27 cellular contexts compared by ENCODE assay signal in genomic region chr17:19686400-19687090, GRCh38. TPM values are rescaled to one million over a fixed set of nuclear protein-coding genes. Genes with fewer than 3 reads are reported as not detected.
"Had no signal": no experiment of that assay in that cellular context is flagged by ENCODE, and none has a peak within 500 bp of the region (broad histone marks: within the 10 kb centered on the region; RNA-seq: fewer than 3 reads in every experiment).

No MANE protein-coding gene starts in this region.

- H3K4me3 Mint-ChIP-seq: activated CD4-positive, alpha-beta memory T cell treated with anti-CD3 and anti-CD28 coated beads, Interleukin-2, amount 10 ng/mL, durations not matched to agents 7 days and 5 days; activated CD4-positive, alpha-beta T cell treated with anti-CD3 and anti-CD28 coated beads for 36 hours; activated naive CD8-positive, alpha-beta T cell treated with anti-CD3 and anti-CD28 coated beads, Interleukin-2, amount 10 ng/mL, durations not matched to agents 7 days and 5 days had no signal

- H3K27ac ChIP-seq: brain microvascular endothelial cell, cardiac muscle cell, KMS-11, SJCRH30, VCaP had no signal

- ATAC-seq: activated CD4-positive, alpha-beta T cell treated with anti-CD3 and anti-CD28 coated beads for 36 hours; Panc1 had no signal

- H3K4me3 ChIP-seq: cardiac muscle cell, SJCRH30 had no signal

- H3K27ac Mint-ChIP-seq: activated CD4-positive, alpha-beta memory T cell treated with anti-CD3 and anti-CD28 coated beads, Interleukin-2, amount 10 ng/mL, durations not matched to agents 7 days and 5 days; activated CD4-positive, alpha-beta T cell treated with anti-CD3 and anti-CD28 coated beads for 36 hours; activated naive CD8-positive, alpha-beta T cell treated with anti-CD3 and anti-CD28 coated beads, Interleukin-2, amount 10 ng/mL, durations not matched to agents 7 days and 5 days had no signal

- H3K27me3 Mint-ChIP-seq: activated CD4-positive, alpha-beta memory T cell treated with anti-CD3 and anti-CD28 coated beads, Interleukin-2, amount 10 ng/mL, durations not matched to agents 7 days and 5 days; activated CD4-positive, alpha-beta T cell treated with anti-CD3 and anti-CD28 coated beads for 36 hours had no signal

- H3K9me3 ChIP-seq: SJCRH30, SK-N-SH had no signal

- H3K4me1 Mint-ChIP-seq: activated CD4-positive, alpha-beta memory T cell treated with anti-CD3 and anti-CD28 coated beads, Interleukin-2, amount 10 ng/mL, durations not matched to agents 7 days and 5 days; activated CD4-positive, alpha-beta T cell treated with anti-CD3 and anti-CD28 coated beads for 36 hours; activated naive CD8-positive, alpha-beta T cell treated with anti-CD3 and anti-CD28 coated beads, Interleukin-2, amount 10 ng/mL, durations not matched to agents 7 days and 5 days had no signal

- DNase-seq: activated CD4-positive, alpha-beta memory T cell treated with anti-CD3 and anti-CD28 coated beads, Interleukin-2, amount 10 ng/mL, durations not matched to agents 7 days and 5 days; activated CD4-positive, alpha-beta T cell treated with anti-CD3 and anti-CD28 coated beads for 36 hours; activated CD4-positive, alpha-beta T cell treated with anti-CD3 and anti-CD28 coated beads, Interleukin-2, amount 50 U/mL, for 1 hour; activated CD4-positive, CD25-positive, alpha-beta regulatory T cell; activated CD8-positive, alpha-beta memory T cell treated with anti-CD3 and anti-CD28 coated beads, Interleukin-2, amount 50 U/mL, for 4 hours; activated naive CD4-positive, alpha-beta T cell treated with anti-CD3 and anti-CD28 coated beads, Interleukin-2, amount 50 U/mL, for 16 hours; activated naive CD8-positive, alpha-beta T cell treated with anti-CD3 and anti-CD28 coated beads, Interleukin-2, amount 10 ng/mL, durations not matched to agents 7 days and 5 days; activated T-cell treated with anti-CD3 and anti-CD28 coated beads, Interleukin-2, amount 50 U/mL, for 1 hour; amygdala; brain microvascular endothelial cell; NCI-H1092; NCI-H1417 treated with DMSO at 0.1 percent for 48 hours; NCI-H1694 treated with DMSO at 0.1 percent for 48 hours; NCI-H2081; NCI-H446; NCI-H524; Right ventricle myocardium superior; RPMI8226; SJCRH30; SK-N-SH; T-helper 1 cell had no signal

- H3K9ac ChIP-seq: KMS-11, SK-N-SH had no signal

- H3K4me2 ChIP-seq: KMS-11, SK-N-SH had no signal

- H3K9me3 Mint-ChIP-seq: activated CD4-positive, alpha-beta memory T cell treated with anti-CD3 and anti-CD28 coated beads, Interleukin-2, amount 10 ng/mL, durations not matched to agents 7 days and 5 days; activated naive CD8-positive, alpha-beta T cell treated with anti-CD3 and anti-CD28 coated beads, Interleukin-2, amount 10 ng/mL, durations not matched to agents 7 days and 5 days had no signal

- H3K36me3 ChIP-seq: brain microvascular endothelial cell, cardiac muscle cell, SJCRH30 had no signal

- H3K27me3 ChIP-seq: brain microvascular endothelial cell, cardiac muscle cell, SJCRH30 had no signal

- H3K36me3 Mint-ChIP-seq: activated naive CD8-positive, alpha-beta T cell treated with anti-CD3 and anti-CD28 coated beads, Interleukin-2, amount 10 ng/mL, durations not matched to agents 7 days and 5 days had no signal

RNA-seq across cellular contexts. Expression of gene SLC47A2, which starts 29.8 kb away (rescaled TPM):
- total RNA-seq: activated CD4-positive, alpha-beta memory T cell treated with anti-CD3 and anti-CD28 coated beads, Interleukin-2, amount 10 ng/mL, durations not matched to agents 7 days and 5 days; activated CD4-positive, alpha-beta T cell treated with anti-CD3 and anti-CD28 coated beads for 36 hours; activated naive CD8-positive, alpha-beta T cell treated with anti-CD3 and anti-CD28 coated beads, Interleukin-2, amount 10 ng/mL, durations not matched to agents 7 days and 5 days; OCI-LY7; Right ventricle myocardium superior; SJCRH30; T-helper 2 cell treated with Interferon-gamma antibody and Interleukin-4, amounts not matched to agents 100 ng/mL and 5 ng/mL, for 36 hours had no signal
- polyA plus RNA-seq: SK-N-SH had no signal
